In the genomic region with DNA sequence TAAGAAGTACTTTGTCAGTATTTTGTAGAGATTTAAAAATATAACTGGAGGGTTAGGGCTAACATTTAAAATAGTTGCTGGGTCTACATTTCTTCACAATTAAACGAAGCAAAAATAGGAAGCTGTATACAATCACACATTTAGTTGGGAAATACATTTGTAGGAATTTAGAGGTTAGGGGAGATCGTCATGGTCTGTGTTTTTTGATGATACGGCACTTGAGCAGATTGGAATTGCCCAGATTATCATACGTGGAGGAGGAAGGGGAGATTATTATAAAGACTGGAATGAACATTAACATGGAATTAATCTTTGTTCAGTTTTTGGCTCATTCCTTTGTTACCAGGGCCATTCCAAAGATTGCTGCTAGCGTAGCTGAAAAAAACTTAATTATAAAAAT, we compare ENCODE assay signal across 19 cellular contexts.
A peak's percentile ranks its signal among the peaks of the same experiment; 100 is the strongest.
DNase-seq lines count a peak whose midpoint lies in the region; ATAC-seq, FAIRE-seq and TF ChIP-seq lines count a peak whose summit lies in the region.
"Had no signal": no experiment of that assay in that cellular context is flagged by ENCODE, and none has a peak within 500 bp of the region (broad histone marks: within the 10 kb centered on the region; RNA-seq: fewer than 3 reads in every experiment).

No MANE protein-coding gene starts in this region.

- WGBS in K562 (ENCODE audit: insufficient coverage, low coverage, missing lambda C conversion rate): 63% methylated on average over 5 of the region's 5 CpGs

- no peak for TF ChIP-seq CTCF in activated CD8-positive, alpha-beta T cell treated with anti-CD3 and anti-CD28 coated beads for 36 hours (IDR thresholded peaks at IDR 0.05)
- no peak for TF ChIP-seq CTCF in K562 (IDR thresholded peaks at IDR 0.05 in 2 of 3, conservative IDR thresholded peaks at IDR 0.05 in 1 of 3; ENCODE audit: insufficient read depth in 2 of 3, low read depth in 1 of 3, low read length in 3 of 3)
- TF ChIP-seq CTCF in neural progenitor cell (IDR thresholded peaks at IDR 0.05): no peak
- TF ChIP-seq CTCF in Calu3 (IDR thresholded peaks at IDR 0.05; ENCODE audit: unreplicated experiment): no peak

- TF ChIP-seq EP300 in K562 (IDR thresholded peaks at IDR 0.05; ENCODE audit: low read length): no peak

- ATAC-seq in activated CD8-positive, alpha-beta T cell treated with anti-CD3 and anti-CD28 coated beads for 36 hours: no peak
- no peak for ATAC-seq in activated CD8-positive, alpha-beta T cell treated with anti-CD3 and anti-CD28 coated beads, Interleukin-2, amount 10 ng/mL, durations not matched to agents 7 days and 5 days
- ATAC-seq in K562: no peak
- ATAC-seq: Right ventricle myocardium inferior had no signal

- H3K27ac Mint-ChIP-seq in activated CD8-positive, alpha-beta T cell treated with anti-CD3 and anti-CD28 coated beads for 36 hours: peak overlapping the region; percentile 74
- H3K27ac Mint-ChIP-seq in activated CD8-positive, alpha-beta T cell treated with anti-CD3 and anti-CD28 coated beads, Interleukin-2, amount 10 ng/mL, durations not matched to agents 7 days and 5 days: no peak overlapping the region
- H3K27ac Mint-ChIP-seq in neural progenitor cell (no peak overlapping the region), Calu3 (ENCODE audit: unreplicated experiment) (no peak overlapping the region)

- H3K27ac ChIP-seq in HUES6 (ENCODE audit: low read depth, low read length): peak overlapping the region; percentile 7; the same call in 1 of the 2 replicates
- no peak overlapping the region for H3K27ac ChIP-seq in K562 (ENCODE audit: extremely low read depth, low read depth, low read length)
- H3K27ac ChIP-seq in neural progenitor cell: peak overlapping the region; percentile 19
- no peak overlapping the region for H3K27ac ChIP-seq in caudate nucleus (ENCODE audit: low read depth, low read length)
- H3K27ac ChIP-seq: Peyer's patch had no signal

- H3K27me3 ChIP-seq in HUES6 (ENCODE audit: control insufficient read depth, insufficient read depth, low read length) (no peaks in the 10 kb centered on the region), K562 (ENCODE audit: control insufficient read depth in 2 of 2, insufficient read depth in 2 of 2, low read length in 2 of 2) (no peaks in the 10 kb centered on the region), neural progenitor cell (no peaks in the 10 kb centered on the region)
- H3K27me3 ChIP-seq: Peyer's patch had no signal

- intact Hi-C loops in activated CD8-positive, alpha-beta T cell treated with anti-CD3 and anti-CD28 coated beads for 36 hours (cut with micrococcal nuclease): no loop called here
- intact Hi-C loops in K562 (cut with micrococcal nuclease) (no loop called here), Calu3 (cut with micrococcal nuclease; ENCODE audit: unreplicated experiment) (no loop called here), head of caudate nucleus (cut with DNase I) (no loop called here)

- no peak overlapping the region for H3K4me3 Mint-ChIP-seq in activated CD8-positive, alpha-beta T cell treated with anti-CD3 and anti-CD28 coated beads for 36 hours
- H3K4me3 Mint-ChIP-seq in activated CD8-positive, alpha-beta T cell treated with anti-CD3 and anti-CD28 coated beads, Interleukin-2, amount 10 ng/mL, durations not matched to agents 7 days and 5 days: no peak overlapping the region
- H3K4me3 Mint-ChIP-seq in neural progenitor cell (no peak overlapping the region), Calu3 (ENCODE audit: low read depth, unreplicated experiment) (no peak overlapping the region)

- peaks cover 16% of the 10 kb centered on the region for H3F3A ChIP-seq in neural progenitor cell (ENCODE audit: low read depth)

- H3K4me1 ChIP-seq in HUES6 (ENCODE audit: control insufficient read depth, insufficient read depth, low read length) (peaks cover 23% of the 10 kb centered on the region), K562 (replicated peaks in 1 of 2; ENCODE audit: control insufficient read depth in 2 of 2, insufficient read depth in 2 of 2, low read length in 2 of 2) (no peaks in the 10 kb centered on the region), neural progenitor cell (peaks cover 21% of the 10 kb centered on the region)
- H3K4me1 ChIP-seq: Peyer's patch had no signal

- H3K4me1 Mint-ChIP-seq in activated CD8-positive, alpha-beta T cell treated with anti-CD3 and anti-CD28 coated beads for 36 hours (ENCODE audit: low read depth): peaks cover 52% of the 10 kb centered on the region
- H3K4me1 Mint-ChIP-seq in activated CD8-positive, alpha-beta T cell treated with anti-CD3 and anti-CD28 coated beads, Interleukin-2, amount 10 ng/mL, durations not matched to agents 7 days and 5 days (ENCODE audit: low read depth): peaks cover 43% of the 10 kb centered on the region
- H3K4me1 Mint-ChIP-seq in neural progenitor cell (no peaks in the 10 kb centered on the region), Calu3 (ENCODE audit: low read depth, unreplicated experiment) (no peaks in the 10 kb centered on the region)

- H3K79me2 ChIP-seq in K562 (ENCODE audit: control insufficient read depth, insufficient read depth, low read length): no peaks in the 10 kb centered on the region
- H3K79me2 ChIP-seq in neural progenitor cell (ENCODE audit: low read depth): peaks cover 57% of the 10 kb centered on the region

- POLR2A ChIA-PET in activated CD8-positive, alpha-beta T cell treated with anti-CD3 and anti-CD28 coated beads for 36 hours (lab: Charles Lee): no interaction called here
- POLR2A ChIA-PET in activated CD8-positive, alpha-beta T cell treated with anti-CD3 and anti-CD28 coated beads, Interleukin-2, amount 10 ng/mL, durations not matched to agents 7 days and 5 days (lab: Charles Lee): no interaction called here
- POLR2A ChIA-PET in K562 (lab: Yijun Ruan, JAX): no interaction called here

- no peaks in the 10 kb centered on the region for H3K27me3 Mint-ChIP-seq in activated CD8-positive, alpha-beta T cell treated with anti-CD3 and anti-CD28 coated beads for 36 hours
- no peaks in the 10 kb centered on the region for H3K27me3 Mint-ChIP-seq in activated CD8-positive, alpha-beta T cell treated with anti-CD3 and anti-CD28 coated beads, Interleukin-2, amount 10 ng/mL, durations not matched to agents 7 days and 5 days (ENCODE audit: low read depth)
- no peaks in the 10 kb centered on the region for H3K27me3 Mint-ChIP-seq in neural progenitor cell (ENCODE audit: insufficient read depth, low read depth)
- H3K27me3 Mint-ChIP-seq in Calu3 (ENCODE audit: unreplicated experiment): no peaks in the 10 kb centered on the region

- no peak overlapping the region for H3K4me3 ChIP-seq in HUES6 (ENCODE audit: low read depth, low read length)
- no peak overlapping the region for H3K4me3 ChIP-seq in K562
- H3K4me3 ChIP-seq in neural progenitor cell: no peak overlapping the region
- H3K4me3 ChIP-seq: Peyer's patch had no signal

- H2AFZ ChIP-seq in K562 (ENCODE audit: low read depth, low read length): no peak overlapping the region
- H2AFZ ChIP-seq in neural progenitor cell (replicated peaks): no peak overlapping the region

- H4K20me1 ChIP-seq in K562 (replicated peaks; ENCODE audit: control insufficient read depth, insufficient read depth, low read length) (0 out of 2 replicates have a peak, but pooled peaks cover 3% of the 10 kb centered on the region), neural progenitor cell (ENCODE audit: low read depth) (peaks cover 4% of the 10 kb centered on the region)

- H3K9me3 Mint-ChIP-seq in activated CD8-positive, alpha-beta T cell treated with anti-CD3 and anti-CD28 coated beads for 36 hours: no peaks in the 10 kb centered on the region
- no peaks in the 10 kb centered on the region for H3K9me3 Mint-ChIP-seq in activated CD8-positive, alpha-beta T cell treated with anti-CD3 and anti-CD28 coated beads, Interleukin-2, amount 10 ng/mL, durations not matched to agents 7 days and 5 days (ENCODE audit: insufficient read depth)
- no peaks in the 10 kb centered on the region for H3K9me3 Mint-ChIP-seq in neural progenitor cell
- H3K9me3 Mint-ChIP-seq in Calu3 (ENCODE audit: low read depth, unreplicated experiment): no peaks in the 10 kb centered on the region

- H3K9ac ChIP-seq in HUES6 (ENCODE audit: low read length) (no peak overlapping the region), K562 (ENCODE audit: insufficient read depth in 1 of 2, low read depth in 2 of 2, low read length in 2 of 2) (no peak overlapping the region), neural progenitor cell (no peak overlapping the region)

- DNase-seq in activated CD8-positive, alpha-beta T cell treated with anti-CD3 and anti-CD28 coated beads for 36 hours: no peak
- DNase-seq in activated CD8-positive, alpha-beta T cell treated with anti-CD3 and anti-CD28 coated beads, Interleukin-2, amount 10 ng/mL, durations not matched to agents 7 days and 5 days: no peak
- DNase-seq in K562 (ENCODE audit: extremely low read depth in 1 of 4, low spot score in 3 of 4) (no peak), neural progenitor cell (ENCODE audit: low spot score) (no peak), Calu3 (no peak), head of caudate nucleus (no peak), caudate nucleus (lab: John Stamatoyannopoulos, UW) (no peak)
- DNase-seq: 8988T, DND-41, IMR-90, NCI-H1105 treated with DMSO at 0.1 percent for 48 hours, NCI-H1694 treated with DMSO at 0.1 percent for 48 hours, NCI-H2107, NCI-H2227 treated with DMSO at 0.1 percent for 48 hours, NCI-H524, Peyer's patch had no signal

- TF ChIP-seq POLR2A in K562 (conservative IDR thresholded peaks at IDR 0.05): no peak

- CTCF ChIA-PET in activated CD8-positive, alpha-beta T cell treated with anti-CD3 and anti-CD28 coated beads for 36 hours (lab: Charles Lee): interaction anchor here (0.9 to 2.9 kb wide), 2 partner anchors 10 to 15 kb away, joined by 3 to 30 read pairs; no protein-coding TSS in a partner anchor
- CTCF ChIA-PET in activated CD8-positive, alpha-beta T cell treated with anti-CD3 and anti-CD28 coated beads, Interleukin-2, amount 10 ng/mL, durations not matched to agents 7 days and 5 days (lab: Charles Lee): interaction anchor here (0.6 to 3.0 kb wide), 4 partner anchors 11 to 153 kb away, joined by 3 to 33 read pairs (median 8); no protein-coding TSS in a partner anchor
- CTCF ChIA-PET in K562 (lab: Yijun Ruan, JAX; ENCODE audit: low intra/inter-chr PET ratio): no interaction called here
- CTCF ChIA-PET in Calu3 (lab: Charles Lee): no interaction called here

- no peaks in the 10 kb centered on the region for H3K9me3 ChIP-seq in HUES6 (ENCODE audit: control insufficient read depth, insufficient read depth, low read depth, low read length)
- H3K9me3 ChIP-seq in K562 (replicated peaks; ENCODE audit: control insufficient read depth, insufficient read depth, low read depth, low read length): no peaks in the 10 kb centered on the region
- H3K9me3 ChIP-seq in neural progenitor cell (ENCODE audit: low read depth): no peaks in the 10 kb centered on the region
- H3K9me3 ChIP-seq: Peyer's patch had no signal

- no peaks in the 10 kb centered on the region for H3K9me1 ChIP-seq in K562 (ENCODE audit: control insufficient read depth, insufficient read depth, low read length)

- H3K36me3 ChIP-seq in HUES6 (ENCODE audit: control insufficient read depth, insufficient read depth, low read length) (peaks cover 36% of the 10 kb centered on the region), K562 (ENCODE audit: control insufficient read depth, insufficient read depth, low read length) (no peaks in the 10 kb centered on the region), neural progenitor cell (peaks cover 5% of the 10 kb centered on the region)

- no peak for TF ChIP-seq RAD21 in K562 (CRISPR knock-in tag; conservative IDR thresholded peaks at IDR 0.05 in 1 of 2, IDR thresholded peaks at IDR 0.05 in 1 of 2)

- H3K4me2 ChIP-seq in K562 (ENCODE audit: insufficient read depth, low read length): no peak overlapping the region
- no peak overlapping the region for H3K4me2 ChIP-seq in neural progenitor cell

- H3K36me3 Mint-ChIP-seq in activated CD8-positive, alpha-beta T cell treated with anti-CD3 and anti-CD28 coated beads for 36 hours (ENCODE audit: low read depth): peaks cover 6% of the 10 kb centered on the region
- peaks cover 13% of the 10 kb centered on the region for H3K36me3 Mint-ChIP-seq in activated CD8-positive, alpha-beta T cell treated with anti-CD3 and anti-CD28 coated beads, Interleukin-2, amount 10 ng/mL, durations not matched to agents 7 days and 5 days (ENCODE audit: low read depth)
- peaks cover under 1% of the 10 kb centered on the region for H3K36me3 Mint-ChIP-seq in neural progenitor cell
- peaks cover under 1% of the 10 kb centered on the region for H3K36me3 Mint-ChIP-seq in Calu3 (ENCODE audit: insufficient read depth, unreplicated experiment)

- BruUV-seq in K562 (replicated peaks; lab: Mats Ljungman, UMichigan) (no TSS peak), Calu3 (replicated peaks; lab: Mats Ljungman, UMichigan) (no TSS peak)

- no peak for FAIRE-seq in K562 (lab: Jason Lieb, UNC)
- FAIRE-seq: H1 had no signal

- in situ Hi-C loops in K562 (cut with MboI): no loop called here

Comparison
In these comparisons a context has a peak if more than half of its experiments do, and no peak if none do; other contexts are left out.
1. H3K27ac ChIP-seq: peak in HUES6 (single experiment) and neural progenitor cell (single experiment); none in K562 (single experiment) and caudate nucleus (single experiment).
2. CTCF ChIA-PET loops: an anchor here in activated CD8-positive, alpha-beta T cell treated with anti-CD3 and anti-CD28 coated beads for 36 hours (0.9 to 2.9 kb wide) and activated CD8-positive, alpha-beta T cell treated with anti-CD3 and anti-CD28 coated beads, Interleukin-2, amount 10 ng/mL, durations not matched to agents 7 days and 5 days (0.6 to 3.0 kb wide); none called in K562 and Calu3.